In genomic region chr20:17662333-17663039, GRCh38 we compare ENCODE assay signal across 9 cellular contexts. TPM values are rescaled to one million over a fixed set of nuclear protein-coding genes. Genes with fewer than 3 reads are reported as not detected.
DNase-seq lines count a peak whose midpoint lies in the region; TF ChIP-seq lines count a peak whose summit lies in the region.
"Had no signal": no experiment of that assay in that cellular context is flagged by ENCODE, and none has a peak within 500 bp of the region (broad histone marks: within the 10 kb centered on the region; RNA-seq: fewer than 3 reads in every experiment).

No MANE protein-coding gene starts in this region.

- peak; percentile 46 to 59 for DNase-seq in fibroblast of lung (ENCODE audit: low read depth in 2 of 2)
- DNase-seq in posterior vena cava (ENCODE audit: low spot score) = peak; percentile 89
- DNase-seq in amygdala (lab: John Stamatoyannopoulos, UW) = no peak
- no peak for DNase-seq in stimulated activated CD4-positive, alpha-beta T cell treated with anti-CD3 and anti-CD28 coated beads, Interleukin-2, amount 100 ng/mL, for 48 hours
- no peak for DNase-seq in middle frontal gyrus (ENCODE audit: extremely low spot score, low spot score)
- no peak for DNase-seq in RWPE1 (ENCODE audit: low spot score)

- H3K4me3 ChIP-seq in BLaER1 (0 out of 2 replicates have a peak overlapping the region, but pooled peaks have one; percentile 6), Loucy (ENCODE audit: low read length, poor library complexity, severe bottlenecking) (no peak overlapping the region), fibroblast of lung (replicated peaks in 1 of 4; ENCODE audit: control extremely low read depth in 1 of 4, insufficient read depth in 1 of 4, low read depth in 3 of 4, low read length in 4 of 4) (no peak overlapping the region)

- H3K4me1 ChIP-seq in BLaER1 (peaks cover 76% of the 10 kb centered on the region), Loucy (ENCODE audit: insufficient read depth, low read length, poor library complexity, severe bottlenecking) (peaks cover 62% of the 10 kb centered on the region), fibroblast of lung (ENCODE audit: control insufficient read depth, extremely low read depth, insufficient read depth, low read length) (peaks cover 25% of the 10 kb centered on the region)

- TF ChIP-seq CTCF in Loucy (conservative IDR thresholded peaks at IDR 0.05; ENCODE audit: low read length) (no peak), fibroblast of lung (conservative IDR thresholded peaks at IDR 0.05 in 1 of 2, IDR thresholded peaks at IDR 0.05 in 1 of 2; ENCODE audit: low read depth in 1 of 2, low read length in 2 of 2) (no peak), RWPE1 (conservative IDR thresholded peaks at IDR 0.05; ENCODE audit: low read depth) (no peak)

- H3K9ac ChIP-seq in BLaER1 = peak overlapping the region; percentile 22
- peak overlapping the region; percentile 57 for H3K9ac ChIP-seq in Loucy (ENCODE audit: low read depth, low read length, poor library complexity, severe bottlenecking)
- no peak overlapping the region for H3K9ac ChIP-seq in fibroblast of lung (ENCODE audit: insufficient read depth, low read length)

- H2AFZ ChIP-seq in Loucy (ENCODE audit: low read length) = no peak overlapping the region
- no peak overlapping the region for H2AFZ ChIP-seq in fibroblast of lung (ENCODE audit: low read length)

- H3K36me3 ChIP-seq in BLaER1 (peaks cover 33% of the 10 kb centered on the region), Loucy (ENCODE audit: insufficient read depth, low read length) (peaks cover 20% of the 10 kb centered on the region; the same call in 1 of the 2 replicates), fibroblast of lung (ENCODE audit: control insufficient read depth, insufficient read depth, low read length) (peaks cover 14% of the 10 kb centered on the region)

- H3K79me2 ChIP-seq in Loucy (ENCODE audit: insufficient read depth, low read length) (peaks cover 59% of the 10 kb centered on the region), fibroblast of lung (ENCODE audit: control insufficient read depth, insufficient read depth, low read length) (peaks cover 81% of the 10 kb centered on the region)

- H3K9me2 ChIP-seq in Loucy (replicated peaks; ENCODE audit: low read depth, low read length) = no peaks in the 10 kb centered on the region

- H3K27me3 ChIP-seq in BLaER1 = no peaks in the 10 kb centered on the region
- no peaks in the 10 kb centered on the region for H3K27me3 ChIP-seq in Loucy (ENCODE audit: insufficient read depth, low read length, poor library complexity, severe bottlenecking)
- H3K27me3 ChIP-seq in fibroblast of lung (ENCODE audit: control insufficient read depth, insufficient read depth, low read length) = no peaks in the 10 kb centered on the region

- H3F3A ChIP-seq in Loucy (ENCODE audit: low read depth) = peaks cover 15% of the 10 kb centered on the region

- CTCF ChIA-PET in RWPE1 (lab: Yijun Ruan, JAX) = interaction anchor here (0.7 kb wide), 1 partner anchor 10 kb away, joined by 3 read pairs; no protein-coding TSS in a partner anchor

- H3K27ac ChIP-seq in BLaER1 (peak overlapping the region; percentile 72), fibroblast of lung (ENCODE audit: insufficient read depth, low read length) (peak overlapping the region; percentile 61), RWPE1 (no peak overlapping the region)

- peaks cover 64% of the 10 kb centered on the region for H4K20me1 ChIP-seq in BLaER1
- H4K20me1 ChIP-seq in Loucy (ENCODE audit: insufficient read depth, low read length, poor library complexity, severe bottlenecking) = peaks cover 11% of the 10 kb centered on the region
- H4K20me1 ChIP-seq in fibroblast of lung (ENCODE audit: control insufficient read depth, extremely low read depth, insufficient read depth, low read length) = peaks cover 8% of the 10 kb centered on the region

- POLR2A ChIA-PET in RWPE1 (lab: Yijun Ruan, JAX; ENCODE audit: low non-redundant PET) = no interaction called here

- H3K9me3 ChIP-seq in BLaER1 (peaks cover 20% of the 10 kb centered on the region), Loucy (ENCODE audit: insufficient read depth, low read depth, low read length) (no peaks in the 10 kb centered on the region), fibroblast of lung (ENCODE audit: control insufficient read depth, insufficient read depth, low read depth, low read length) (no peaks in the 10 kb centered on the region)

- H3K4me2 ChIP-seq in BLaER1 (peak overlapping the region; percentile 78), Loucy (ENCODE audit: low read depth, low read length, poor library complexity, severe bottlenecking) (peak overlapping the region; percentile 76), fibroblast of lung (ENCODE audit: extremely low read depth, insufficient read depth, low read length) (peak overlapping the region; percentile 48)

- intact Hi-C loops in posterior vena cava (cut with DNase I) = no loop called here

RNA-seq across cellular contexts. Expression of gene RRBP1, which starts 19.6 kb away (rescaled TPM):
- total RNA-seq in fibroblast of lung (143 and 233 TPM in 2 replicates), posterior vena cava (100 to 1,000 TPM; 128 TPM)
- polyA plus RNA-seq in fibroblast of lung = 169 and 191 TPM in 2 replicates
- polyA plus RNA-seq in fibroblast of lung (2012) = 307 and 325 TPM in 2 replicates
- 161 and 174 TPM in 2 replicates for polyA minus RNA-seq in fibroblast of lung (ENCODE audit: low replicate concordance)

RNA-seq across cellular contexts. Expression of gene BANF2, which starts 37.3 kb away (rescaled TPM):
- total RNA-seq in fibroblast of lung (not detected in 2 replicates), posterior vena cava (not detected)
- not detected in 2 replicates for polyA plus RNA-seq in fibroblast of lung
- polyA plus RNA-seq in fibroblast of lung (2012) = not detected in 2 replicates
- polyA minus RNA-seq in fibroblast of lung (ENCODE audit: low replicate concordance) = not detected in 2 replicates
- total RNA-seq: SK-MEL-5 had no signal

Comparison
In these comparisons a context has a peak if more than half of its experiments do, and no peak if none do; other contexts are left out.
1. DNase-seq: peak in fibroblast of lung (2 of 2) and posterior vena cava (single experiment); none in amygdala (0 of 56), stimulated activated CD4-positive, alpha-beta T cell treated with anti-CD3 and anti-CD28 coated beads, Interleukin-2, amount 100 ng/mL, for 48 hours (0 of 2), middle frontal gyrus (single experiment) and RWPE1 (single experiment).
2. Peak in every context shown above with its lines, with median percentiles within 50 percentile points of each other: H3K4me2 ChIP-seq.